In genomic region chr6:136822379-136823127, GRCh38 we compare ENCODE assay signal across 8 cellular contexts. TPM values are rescaled to one million over a fixed set of nuclear protein-coding genes. Genes with fewer than 3 reads are reported as not detected.
DNase-seq lines count a peak whose midpoint lies in the region; ATAC-seq and TF ChIP-seq lines count a peak whose summit lies in the region.

A gene with protein sequence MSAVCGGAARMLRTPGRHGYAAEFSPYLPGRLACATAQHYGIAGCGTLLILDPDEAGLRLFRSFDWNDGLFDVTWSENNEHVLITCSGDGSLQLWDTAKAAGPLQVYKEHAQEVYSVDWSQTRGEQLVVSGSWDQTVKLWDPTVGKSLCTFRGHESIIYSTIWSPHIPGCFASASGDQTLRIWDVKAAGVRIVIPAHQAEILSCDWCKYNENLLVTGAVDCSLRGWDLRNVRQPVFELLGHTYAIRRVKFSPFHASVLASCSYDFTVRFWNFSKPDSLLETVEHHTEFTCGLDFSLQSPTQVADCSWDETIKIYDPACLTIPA (plus strand): TSS chr6:136822592. CDS start chr6:136822666, 74 bp downstream.

- DNase-seq in CMK (ENCODE audit: low read depth) (peak; percentile 83), HK-2 (ENCODE audit: unreplicated experiment) (peak; percentile 89), NCI-H82 (lab: John Stamatoyannopoulos, UW) (peak; percentile 95), lower lobe of right lung (peak; percentile 92)
- peak; percentile 93 for DNase-seq in activated CD8-positive, alpha-beta T cell treated with anti-CD3 and anti-CD28 coated beads, Interleukin-2, amount 10 ng/mL, durations not matched to agents 7 days and 5 days
- DNase-seq in effector CD4-positive, alpha-beta T cell: peak; percentile 82
- peak; percentile 64 to 79 (median 69) for DNase-seq in stimulated activated CD4-positive, alpha-beta T cell treated with anti-CD3 and anti-CD28 coated beads, TNF-alpha, amount 100 ng/mL, for 1 hour (ENCODE audit: low read depth in 3 of 3, low spot score in 1 of 3)

- peak within 1 kb of the TSS; percentile 91 for H3K4me3 Mint-ChIP-seq in activated CD8-positive, alpha-beta T cell treated with anti-CD3 and anti-CD28 coated beads, Interleukin-2, amount 10 ng/mL, durations not matched to agents 7 days and 5 days

- no peaks in the 10 kb centered on the region for H3K9me3 Mint-ChIP-seq in activated CD8-positive, alpha-beta T cell treated with anti-CD3 and anti-CD28 coated beads, Interleukin-2, amount 10 ng/mL, durations not matched to agents 7 days and 5 days (ENCODE audit: insufficient read depth)

- POLR2A ChIA-PET in activated CD8-positive, alpha-beta T cell treated with anti-CD3 and anti-CD28 coated beads, Interleukin-2, amount 10 ng/mL, durations not matched to agents 7 days and 5 days (lab: Charles Lee): interaction anchor here (0.9 to 1.3 kb wide), 2 partner anchors 30 to 99 kb away, joined by 3 read pairs; partner anchors contain the start of genes MAP3K5 and SLC35D3

- TF ChIP-seq CTCF in lower lobe of right lung (IDR thresholded peaks at IDR 0.05): peak; percentile 65

- ATAC-seq in GM19455 (IDR thresholded peaks at IDR 0.05; ENCODE audit: unreplicated experiment): peak; percentile 99
- peak; percentile 97 for ATAC-seq in activated CD8-positive, alpha-beta T cell treated with anti-CD3 and anti-CD28 coated beads, Interleukin-2, amount 10 ng/mL, durations not matched to agents 7 days and 5 days
- ATAC-seq in lower lobe of right lung: peak; percentile 97 to 98

- H3K27ac ChIP-seq in lower lobe of right lung: peak within 1 kb of the TSS; percentile 96

- no peaks in the 10 kb centered on the region for H3K27me3 ChIP-seq in lower lobe of right lung (ENCODE audit: low read depth)

- CTCF ChIA-PET in activated CD8-positive, alpha-beta T cell treated with anti-CD3 and anti-CD28 coated beads, Interleukin-2, amount 10 ng/mL, durations not matched to agents 7 days and 5 days (lab: Charles Lee): interaction anchor here (0.6 to 1.7 kb wide), 4 partner anchors 10 to 178 kb away, joined by 3 to 8 read pairs (median 4); partner anchors contain the start of gene MAP3K5

- peaks cover 10% of the 10 kb centered on the region for H3K36me3 ChIP-seq in lower lobe of right lung

- H3K36me3 Mint-ChIP-seq in activated CD8-positive, alpha-beta T cell treated with anti-CD3 and anti-CD28 coated beads, Interleukin-2, amount 10 ng/mL, durations not matched to agents 7 days and 5 days (ENCODE audit: low read depth): peaks cover 10% of the 10 kb centered on the region

- H3K4me3 ChIP-seq in lower lobe of right lung: peak within 1 kb of the TSS; percentile 71

- peaks cover 7% of the 10 kb centered on the region for H3K27me3 Mint-ChIP-seq in activated CD8-positive, alpha-beta T cell treated with anti-CD3 and anti-CD28 coated beads, Interleukin-2, amount 10 ng/mL, durations not matched to agents 7 days and 5 days (ENCODE audit: low read depth)

- intact Hi-C loops in lower lobe of right lung (cut with DNase I): no loop called here

- peak within 1 kb of the TSS; percentile 92 for H3K27ac Mint-ChIP-seq in activated CD8-positive, alpha-beta T cell treated with anti-CD3 and anti-CD28 coated beads, Interleukin-2, amount 10 ng/mL, durations not matched to agents 7 days and 5 days

- peaks cover 14% of the 10 kb centered on the region for H3K4me1 Mint-ChIP-seq in activated CD8-positive, alpha-beta T cell treated with anti-CD3 and anti-CD28 coated beads, Interleukin-2, amount 10 ng/mL, durations not matched to agents 7 days and 5 days (ENCODE audit: low read depth)

- no peaks in the 10 kb centered on the region for H3K9me3 ChIP-seq in lower lobe of right lung

- peaks cover 12% of the 10 kb centered on the region for H3K4me1 ChIP-seq in lower lobe of right lung

RNA-seq across cellular contexts. Expression of the gene that starts here (rescaled TPM):
- total RNA-seq in activated CD8-positive, alpha-beta T cell treated with anti-CD3 and anti-CD28 coated beads, Interleukin-2, amount 10 ng/mL, durations not matched to agents 7 days and 5 days: 1 to 10 TPM; 2.5 to 3.3 TPM
- total RNA-seq in lower lobe of right lung: 5.6 TPM

Comparison
In these comparisons a context has a peak if more than half of its experiments do, and no peak if none do; other contexts are left out.
1. Peak in every context shown above with its lines: DNase-seq, ATAC-seq, H3K4me3 ChIP-seq and H3K27ac ChIP-seq.